9 cellular contexts compared by ENCODE assay signal in genomic region chr20:5863040-5863811, GRCh38. TPM values are rescaled to one million over a fixed set of nuclear protein-coding genes. Genes with fewer than 3 reads are reported as not detected.
DNase-seq lines count a peak whose midpoint lies in the region; ATAC-seq and TF ChIP-seq lines count a peak whose summit lies in the region.
"Had no signal": no experiment of that assay in that cellular context is flagged by ENCODE, and none has a peak within 500 bp of the region (broad histone marks: within the 10 kb centered on the region; RNA-seq: fewer than 3 reads in every experiment).

No MANE protein-coding gene starts in this region.

- no peak overlapping the region for H3K4me3 ChIP-seq in HL-60 (replicated peaks; ENCODE audit: insufficient read depth, low read length)
- H3K4me3 ChIP-seq in WERI-Rb-1 (ENCODE audit: low read depth, low read length), result no peak overlapping the region
- no peak overlapping the region for H3K4me3 ChIP-seq in right cardiac atrium (ENCODE audit: low read length)

- H3K36me3 ChIP-seq in WERI-Rb-1, result no peaks in the 10 kb centered on the region

- no peaks in the 10 kb centered on the region for H3K9me3 ChIP-seq in WERI-Rb-1 (ENCODE audit: severe bottlenecking)
- H3K9me3 ChIP-seq in right cardiac atrium (ENCODE audit: control insufficient read depth, low read length), result no peaks in the 10 kb centered on the region

- H3K4me1 ChIP-seq in right cardiac atrium (ENCODE audit: control insufficient read depth, insufficient read depth, low read length), result peaks cover 20% of the 10 kb centered on the region

- H3K27me3 ChIP-seq in HL-60 (ENCODE audit: insufficient read depth, poor library complexity, severe bottlenecking) (no peaks in the 10 kb centered on the region), WERI-Rb-1 (ENCODE audit: insufficient read depth, low read depth, severe bottlenecking) (no peaks in the 10 kb centered on the region), right cardiac atrium (ENCODE audit: control insufficient read depth, insufficient read depth) (no peaks in the 10 kb centered on the region)

- 48% methylated on average over 12 of the region's 12 CpGs for WGBS in right cardiac atrium

- intact Hi-C loops in right cardiac atrium (cut with DNase I), result no loop called here

- ATAC-seq in right cardiac atrium (peak; percentile 47 to 69), GM21528 (IDR thresholded peaks at IDR 0.05; ENCODE audit: low FRiP score, unreplicated experiment) (no peak), GM21360 (IDR thresholded peaks at IDR 0.05; ENCODE audit: unreplicated experiment) (no peak), GM18873 (IDR thresholded peaks at IDR 0.05; ENCODE audit: low FRiP score, unreplicated experiment) (no peak)

- H3K27ac ChIP-seq in HL-60 (replicated peaks) (peak overlapping the region; percentile 76), WERI-Rb-1 (peak overlapping the region; percentile 36; the same call in 1 of the 2 replicates), right cardiac atrium (ENCODE audit: low read length) (peak overlapping the region; percentile 83)

- TF ChIP-seq CTCF in HL-60 (IDR thresholded peaks at IDR 0.05; ENCODE audit: insufficient read depth, low read length), result no peak
- no peak for TF ChIP-seq CTCF in WERI-Rb-1 (IDR thresholded peaks at IDR 0.05; ENCODE audit: low read depth, low read length)

- DNase-seq in 8988T (peak; percentile 35), HL-60 (ENCODE audit: low read depth in 1 of 2, low spot score in 1 of 2) (peak in 1 of 2 experiments; percentile 66), WERI-Rb-1 (peak; percentile 8), right cardiac atrium (peak in 2 of 3 donors; percentile 14 to 53), H4 (ENCODE audit: low spot score) (no peak)
- DNase-seq: activated gamma-delta T cell treated with Interleukin-2 at 50 U/mL for 16 hours had no signal

RNA-seq across cellular contexts. Expression of gene CHGB, which starts 48.1 kb away (rescaled TPM):
- 10 to 100 TPM; 48.6 to 99.8 (median 56.2) TPM for total RNA-seq in right cardiac atrium
- polyA plus RNA-seq in right cardiac atrium, result 65.5 TPM
- 0.02 and 0.21 TPM in 2 replicates for total RNA-seq in H4 (2014; rRNA removed; shearing (Covaris generic))

Comparison
In these comparisons a context has a peak if more than half of its experiments do, and no peak if none do; other contexts are left out.
1. ATAC-seq: peak in right cardiac atrium (2 of 2); none in GM21528 (single experiment), GM21360 (single experiment) and GM18873 (single experiment).
2. RNA of gene CHGB, which starts 48.1 kb away (total RNA-seq): 48.6 to 99.8 TPM in right cardiac atrium; 0.02 to 0.21 TPM in H4; every median in the first group is over 10 times any median in the second.
3. Peak in every context shown above with its lines, with median percentiles within 50 percentile points of each other: H3K27ac ChIP-seq.